ENCODE assay signal across 9 cellular contexts in the genomic region with DNA sequence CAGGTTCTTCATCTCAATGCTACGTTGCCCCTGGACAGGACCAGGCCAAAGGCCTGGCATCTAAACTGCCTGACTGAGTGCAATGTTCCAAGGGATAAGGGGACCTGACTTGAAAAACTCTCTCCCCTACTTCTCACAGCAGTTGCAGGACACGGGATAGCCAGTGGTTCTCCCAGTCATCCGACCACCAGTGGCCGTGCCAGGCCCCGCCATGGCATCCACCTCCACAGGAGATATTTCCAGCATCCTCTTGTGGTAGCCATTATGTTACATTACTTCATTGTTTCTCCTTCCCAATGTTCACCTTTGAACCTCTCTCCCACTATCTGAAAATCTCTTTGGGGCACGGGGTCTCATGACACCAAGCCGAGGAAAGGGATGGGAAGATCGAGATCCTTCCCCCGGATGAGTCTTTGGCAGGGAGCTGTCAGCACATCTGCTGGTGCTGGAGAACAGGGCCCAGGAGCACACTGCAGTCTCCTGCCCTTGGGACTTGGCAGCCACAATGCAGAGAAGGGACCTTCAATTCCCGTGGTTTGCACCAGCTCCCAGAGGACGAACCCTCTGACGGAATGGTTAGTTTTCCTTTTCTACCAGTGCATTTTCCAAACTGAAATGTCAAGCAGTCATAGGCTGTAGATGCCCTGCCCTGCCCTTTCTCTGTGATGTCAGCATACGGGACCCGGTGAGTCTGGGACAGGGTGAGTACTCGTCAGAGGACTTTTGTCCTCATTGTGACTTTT.
DNase-seq lines count a peak whose midpoint lies in the region; ATAC-seq, FAIRE-seq and TF ChIP-seq lines count a peak whose summit lies in the region.
"Had no signal": no experiment of that assay in that cellular context is flagged by ENCODE, and none has a peak within 500 bp of the region (broad histone marks: within the 10 kb centered on the region; RNA-seq: fewer than 3 reads in every experiment).

No MANE protein-coding gene starts in this region.

- peak overlapping the region; percentile 61 for H3K9ac ChIP-seq in skeletal muscle satellite cell (ENCODE audit: low read depth, low read length)

- H3K36me3 ChIP-seq in skeletal muscle satellite cell (ENCODE audit: insufficient read depth, low read length), result peaks cover 79% of the 10 kb centered on the region

- peak; percentile 33 for FAIRE-seq in GM12891 (lab: Jason Lieb, UNC)

- H3K4me3 Mint-ChIP-seq in T-helper 17 cell, result peak overlapping the region; percentile 82

- no peaks in the 10 kb centered on the region for H3K27me3 ChIP-seq in skeletal muscle satellite cell (ENCODE audit: control insufficient read depth, insufficient read depth, low read length)

- peak overlapping the region; percentile 100 for H3K27ac Mint-ChIP-seq in T-helper 17 cell

- ATAC-seq in T-helper 17 cell (no peak), Right ventricle myocardium superior (ENCODE audit: poor library complexity) (peak; percentile 80), GM19035 (IDR thresholded peaks at IDR 0.05; ENCODE audit: unreplicated experiment) (no peak), GM21723 (IDR thresholded peaks at IDR 0.05; ENCODE audit: unreplicated experiment) (no peak)

- H3K9me3 ChIP-seq in T-helper 17 cell (ENCODE audit: control insufficient read depth, low read length, poor library complexity, severe bottlenecking), result no peaks in the 10 kb centered on the region
- H3K9me3 ChIP-seq in skeletal muscle satellite cell (replicated peaks; ENCODE audit: low read length), result no peaks in the 10 kb centered on the region

- H3K4me3 ChIP-seq in skeletal muscle satellite cell (ENCODE audit: low read length), result no peak overlapping the region

- intact Hi-C loops in Right ventricle myocardium superior (cut with DNase I), result loop anchor here (10.0 kb wide), 1 partner anchor 171 kb away; no protein-coding TSS in a partner anchor

- peaks cover 61% of the 10 kb centered on the region for H3K4me1 ChIP-seq in skeletal muscle satellite cell (ENCODE audit: control insufficient read depth, insufficient read depth, low read length)

- H3K4me1 Mint-ChIP-seq in T-helper 17 cell, result peaks cover 82% of the 10 kb centered on the region

- no peaks in the 10 kb centered on the region for H3K27me3 Mint-ChIP-seq in T-helper 17 cell

- H3K36me3 Mint-ChIP-seq in T-helper 17 cell (ENCODE audit: low read depth), result peaks cover 22% of the 10 kb centered on the region

- no peak overlapping the region for H3K4me2 ChIP-seq in skeletal muscle satellite cell (ENCODE audit: low read length)

- DNase-seq in GM12891 (ENCODE audit: insufficient read length, low spot score) (no peak), T-helper 17 cell (no peak), Right ventricle myocardium superior (peak; percentile 57), NCI-H1092 (lab: John Stamatoyannopoulos, UW) (no peak), NCI-H1930 (lab: John Stamatoyannopoulos, UW) (no peak)
- DNase-seq: GOT3 had no signal

- TF ChIP-seq POLR2A in GM12891 (IDR thresholded peaks at IDR 0.05; ENCODE audit: low read depth, low read length), result no peak

TF ChIP-seq in GM12891, 5 proteins besides CTCF, POLR2A, EP300 and RAD21:
- no peak for TF ChIP-seq TAF1 (IDR thresholded peaks at IDR 0.05; ENCODE audit: low read depth, low read length)
- TF ChIP-seq SPI1 (IDR thresholded peaks at IDR 0.05; ENCODE audit: low read depth, low read length), result no peak
- TF ChIP-seq POLR2AphosphoS5 (IDR thresholded peaks at IDR 0.05; ENCODE audit: low read depth, low read length), result no peak
- no peak for TF ChIP-seq PAX5 (IDR thresholded peaks at IDR 0.05; ENCODE audit: insufficient read depth, low read length, severe bottlenecking)
- no peak for TF ChIP-seq POU2F2 (IDR thresholded peaks at IDR 0.05; ENCODE audit: low read depth, low read length)
TF ChIP-seq in GM12891: peak in this region for 0.
